Comparison of ENCODE assay signal across 1 cellular context in genomic region chr20:63290677-63291472, GRCh38.
TF ChIP-seq lines count a peak whose summit lies in the region.

No MANE protein-coding gene starts in this region.

TF ChIP-seq in IMR-90, 13 proteins besides CTCF, POLR2A, EP300 and RAD21:
- TF ChIP-seq RFX5 (IDR thresholded peaks at IDR 0.05; ENCODE audit: low read depth, low read length) (no peak), USF2 (IDR thresholded peaks at IDR 0.05; ENCODE audit: low read depth, low read length) (no peak), SMC3 (IDR thresholded peaks at IDR 0.05; ENCODE audit: low read depth, low read length) (peak; percentile 49), CHD1 (IDR thresholded peaks at IDR 0.05; ENCODE audit: low read depth, low read length) (no peak), FOS (IDR thresholded peaks at IDR 0.05; ENCODE audit: low read depth, low read length) (no peak)
